Comparison of ENCODE assay signal across 11 cellular contexts in genomic region chr15:84752195-84752594, GRCh38. TPM values are rescaled to one million over a fixed set of nuclear protein-coding genes. Genes with fewer than 3 reads are reported as not detected.
A peak's percentile ranks its signal among the peaks of the same experiment; 100 is the strongest.
DNase-seq lines count a peak whose midpoint lies in the region; ATAC-seq and TF ChIP-seq lines count a peak whose summit lies in the region.
"Had no signal": no experiment of that assay in that cellular context is flagged by ENCODE, and none has a peak within 500 bp of the region (broad histone marks: within the 10 kb centered on the region; RNA-seq: fewer than 3 reads in every experiment).

No MANE protein-coding gene starts in this region.

- H3K4me3 ChIP-seq in Panc1 (ENCODE audit: low read depth in 2 of 2, low read length in 2 of 2) (no peak overlapping the region), fibroblast of lung (replicated peaks in 1 of 4; ENCODE audit: control extremely low read depth in 1 of 4, insufficient read depth in 1 of 4, low read depth in 3 of 4, low read length in 4 of 4) (peak overlapping the region; percentile 2 to 35 (median 18)), skeletal muscle tissue (ENCODE audit: low read length in 3 of 3) (peak overlapping the region in 2 of 3 donors; percentile 7 to 20)
- H3K4me3 ChIP-seq: esophagus squamous epithelium had no signal

- TF ChIP-seq CTCF in Panc1 (IDR thresholded peaks at IDR 0.05) (no peak), fibroblast of lung (conservative IDR thresholded peaks at IDR 0.05 in 1 of 2, IDR thresholded peaks at IDR 0.05 in 1 of 2; ENCODE audit: low read depth in 1 of 2, low read length in 2 of 2) (no peak), endothelial cell (IDR thresholded peaks at IDR 0.05; ENCODE audit: unreplicated experiment) (no peak)

- no peak overlapping the region for H2AFZ ChIP-seq in fibroblast of lung (ENCODE audit: low read length)

- DNase-seq in T-helper 1 cell (no peak), Panc1 (ENCODE audit: low read depth, low spot score) (no peak), fibroblast of lung (ENCODE audit: low read depth in 2 of 2) (no peak), endothelial cell (ENCODE audit: low spot score) (no peak), occipital lobe (lab: John Stamatoyannopoulos, UW) (no peak), NCI-H526 (lab: John Stamatoyannopoulos, UW) (no peak)
- DNase-seq: esophagus squamous epithelium, NCI-H1417 had no signal

- in situ Hi-C loops in Panc1 (cut with HindIII; ENCODE audit: low pct_unique_long_range_greater_than_20kb, low sequenced_read_pairs): no loop called here

- no peak overlapping the region for H3K9ac ChIP-seq in fibroblast of lung (ENCODE audit: insufficient read depth, low read length)
- H3K9ac ChIP-seq in skeletal muscle tissue (ENCODE audit: low read depth in 1 of 3, low read length in 3 of 3): peak overlapping the region in 1 of 3 donors; percentile 10

- H3K36me3 Mint-ChIP-seq in T-helper 1 cell treated with Interleukin-12 subunit alpha and Interleukin-12 subunit beta and Interleukin-4 antibody, amounts not matched to agents 30 μg/mL and 1 μg/mL, for 36 hours (ENCODE audit: low read depth): peaks cover 25% of the 10 kb centered on the region
- H3K36me3 Mint-ChIP-seq in endothelial cell (ENCODE audit: low read depth, unreplicated experiment): peaks cover 3% of the 10 kb centered on the region

- peak overlapping the region; percentile 38 for H3K27ac Mint-ChIP-seq in T-helper 1 cell treated with Interleukin-12 subunit alpha and Interleukin-12 subunit beta and Interleukin-4 antibody, amounts not matched to agents 30 μg/mL and 1 μg/mL, for 36 hours
- no peak overlapping the region for H3K27ac Mint-ChIP-seq in endothelial cell (ENCODE audit: unreplicated experiment)
- H3K27ac Mint-ChIP-seq: T-helper 2 cell treated with Interferon-gamma antibody and Interleukin-4, amounts not matched to agents 5 μg/mL and 100 μg/mL, for 36 hours had no signal

- H3K9me3 ChIP-seq in Panc1 (ENCODE audit: control insufficient read depth, insufficient read depth, low read depth, low read length): no peaks in the 10 kb centered on the region
- H3K9me3 ChIP-seq in fibroblast of lung (ENCODE audit: control insufficient read depth, insufficient read depth, low read depth, low read length): no peaks in the 10 kb centered on the region
- H3K9me3 ChIP-seq in skeletal muscle tissue (ENCODE audit: control insufficient read depth in 3 of 3, low read length in 3 of 3): no peaks in the 10 kb centered on the region
- H3K9me3 ChIP-seq: esophagus squamous epithelium had no signal

- H3K27me3 ChIP-seq in Panc1 (ENCODE audit: control insufficient read depth, insufficient read depth, low read length) (no peaks in the 10 kb centered on the region), fibroblast of lung (ENCODE audit: control insufficient read depth, insufficient read depth, low read length) (no peaks in the 10 kb centered on the region), skeletal muscle tissue (ENCODE audit: control insufficient read depth in 3 of 3, insufficient read depth in 3 of 3, low read length in 3 of 3) (no peaks in the 10 kb centered on the region)
- H3K27me3 ChIP-seq: esophagus squamous epithelium had no signal

- H3K36me3 ChIP-seq in Panc1 (ENCODE audit: control insufficient read depth, insufficient read depth, low read length) (no peaks in the 10 kb centered on the region; the same call in 1 of the 2 replicates), fibroblast of lung (ENCODE audit: control insufficient read depth, insufficient read depth, low read length) (no peaks in the 10 kb centered on the region), skeletal muscle tissue (ENCODE audit: control insufficient read depth in 3 of 3, insufficient read depth in 3 of 3, low read length in 3 of 3) (peaks cover 0 to 3% (median 0%) of the 10 kb centered on the region in 3 donors)
- H3K36me3 ChIP-seq: esophagus squamous epithelium had no signal

- no peaks in the 10 kb centered on the region for H3K9me3 Mint-ChIP-seq in T-helper 1 cell treated with Interleukin-12 subunit alpha and Interleukin-12 subunit beta and Interleukin-4 antibody, amounts not matched to agents 30 μg/mL and 1 μg/mL, for 36 hours
- no peaks in the 10 kb centered on the region for H3K9me3 Mint-ChIP-seq in endothelial cell (ENCODE audit: unreplicated experiment)
- H3K9me3 Mint-ChIP-seq: T-helper 2 cell treated with Interferon-gamma antibody and Interleukin-4, amounts not matched to agents 5 μg/mL and 100 μg/mL, for 36 hours had no signal

- H3K4me1 Mint-ChIP-seq in T-helper 1 cell treated with Interleukin-12 subunit alpha and Interleukin-12 subunit beta and Interleukin-4 antibody, amounts not matched to agents 30 μg/mL and 1 μg/mL, for 36 hours (ENCODE audit: low read depth): peaks cover 47% of the 10 kb centered on the region
- H3K4me1 Mint-ChIP-seq in endothelial cell (ENCODE audit: unreplicated experiment): peaks cover 40% of the 10 kb centered on the region

- H4K20me1 ChIP-seq in fibroblast of lung (ENCODE audit: control insufficient read depth, extremely low read depth, insufficient read depth, low read length): no peaks in the 10 kb centered on the region

- H3K27me3 Mint-ChIP-seq in T-helper 1 cell treated with Interleukin-12 subunit alpha and Interleukin-12 subunit beta and Interleukin-4 antibody, amounts not matched to agents 30 μg/mL and 1 μg/mL, for 36 hours (ENCODE audit: low read depth): no peaks in the 10 kb centered on the region
- H3K27me3 Mint-ChIP-seq in endothelial cell (ENCODE audit: unreplicated experiment): peaks cover 11% of the 10 kb centered on the region

- POLR2A ChIA-PET in Panc1 (lab: Charles Lee): interaction anchor here (0.7 kb wide), 1 partner anchor 284 kb away, joined by 8 read pairs; no protein-coding TSS in a partner anchor

- no peak for ATAC-seq in Panc1

- intact Hi-C loops in Panc1 (cut with micrococcal nuclease; ENCODE audit: unreplicated experiment): no loop called here

- H3K27ac ChIP-seq in Panc1 (ENCODE audit: low read length) (0 out of 2 replicates have a peak overlapping the region, but pooled peaks have one; percentile 34), fibroblast of lung (ENCODE audit: insufficient read depth, low read length) (peak overlapping the region; percentile 51), skeletal muscle tissue (ENCODE audit: low read depth, low read length) (peak overlapping the region; percentile 70)

- no TSS peak for BruUV-seq in Panc1 (replicated peaks; lab: Mats Ljungman, UMichigan)

- CTCF ChIA-PET in Panc1 (lab: Charles Lee): interaction anchor here (0.6 to 0.7 kb wide), 2 partner anchors 94 to 125 kb away, joined by 4 to 7 read pairs; partner anchors contain the start of gene NMB

- H3K79me2 ChIP-seq in fibroblast of lung (ENCODE audit: control insufficient read depth, insufficient read depth, low read length): peaks cover 83% of the 10 kb centered on the region

- H3K4me2 ChIP-seq in fibroblast of lung (ENCODE audit: extremely low read depth, insufficient read depth, low read length): peak overlapping the region; percentile 84

- H3K4me3 Mint-ChIP-seq in T-helper 1 cell treated with Interleukin-12 subunit alpha and Interleukin-12 subunit beta and Interleukin-4 antibody, amounts not matched to agents 30 μg/mL and 1 μg/mL, for 36 hours: no peak overlapping the region
- H3K4me3 Mint-ChIP-seq in endothelial cell (ENCODE audit: unreplicated experiment): no peak overlapping the region
- H3K4me3 Mint-ChIP-seq: T-helper 2 cell treated with Interferon-gamma antibody and Interleukin-4, amounts not matched to agents 5 μg/mL and 100 μg/mL, for 36 hours had no signal

- H3K4me1 ChIP-seq in Panc1 (ENCODE audit: control insufficient read depth, insufficient read depth, low read length) (peaks cover 30% of the 10 kb centered on the region), fibroblast of lung (ENCODE audit: control insufficient read depth, extremely low read depth, insufficient read depth, low read length) (peaks cover 4% of the 10 kb centered on the region), skeletal muscle tissue (ENCODE audit: control insufficient read depth in 3 of 3, insufficient read depth in 3 of 3, low read length in 3 of 3) (peaks cover 45 to 57% (median 47%) of the 10 kb centered on the region in 3 donors)

RNA-seq across cellular contexts. Expression of gene ZNF592, which starts 3.8 kb away (rescaled TPM):
- total RNA-seq in Panc1 (2021; ENCODE audit: unreplicated experiment) (34.2 TPM), fibroblast of lung (3.1 and 5.1 TPM in 2 replicates), skeletal muscle tissue (6.3 TPM), endothelial cell (ENCODE audit: unreplicated experiment) (29.1 TPM), occipital lobe (6.4 TPM)
- 25.7 TPM for polyA plus RNA-seq in Panc1 (2012; ENCODE audit: insufficient read length)
- 7.3 and 7.5 TPM in 2 replicates for polyA plus RNA-seq in fibroblast of lung
- polyA plus RNA-seq in fibroblast of lung (2012): 9.1 and 10.4 TPM in 2 replicates
- 17.6 and 24.5 TPM in 2 replicates for polyA minus RNA-seq in fibroblast of lung (ENCODE audit: low replicate concordance)

RNA-seq across cellular contexts. Expression of gene SEC11A, which starts 36.3 kb away (rescaled TPM):
- 164 TPM for total RNA-seq in Panc1 (2021; ENCODE audit: unreplicated experiment)
- polyA plus RNA-seq in Panc1 (2012; ENCODE audit: insufficient read length): 132 TPM
- total RNA-seq in fibroblast of lung: 263 and 300 TPM in 2 replicates
- 243 and 254 TPM in 2 replicates for polyA plus RNA-seq in fibroblast of lung
- polyA plus RNA-seq in fibroblast of lung (2012): 206 and 222 TPM in 2 replicates
- polyA minus RNA-seq in fibroblast of lung (ENCODE audit: low replicate concordance): 45.0 and 50.6 TPM in 2 replicates
- 357 TPM for total RNA-seq in skeletal muscle tissue
- total RNA-seq in endothelial cell (ENCODE audit: unreplicated experiment): 204 TPM
- 68.9 TPM for total RNA-seq in occipital lobe

Comparison
In these comparisons a context has a peak if more than half of its experiments do, and no peak if none do; other contexts are left out.
1. H3K4me3 ChIP-seq: peak in fibroblast of lung (4 of 4) and skeletal muscle tissue (2 of 3); none in Panc1 (0 of 2).
2. Peak in every context shown above with its lines, with median percentiles within 50 percentile points of each other: H3K27ac ChIP-seq.